In genomic region chr5:108727639-108728565, GRCh38 we compare ENCODE assay signal across 8 cellular contexts. TPM values are rescaled to one million over a fixed set of nuclear protein-coding genes. Genes with fewer than 3 reads are reported as not detected.
DNase-seq lines count a peak whose midpoint lies in the region; ATAC-seq and TF ChIP-seq lines count a peak whose summit lies in the region.

No MANE protein-coding gene starts in this region.

- intact Hi-C loops in activated T-helper 1 cell treated with anti-CD3 and anti-CD28 coated beads, Interleukin-12 subunit alpha, Interleukin-12 subunit beta, Interleukin-2, Interleukin-4 antibody, amounts not matched to agents 30 ng/mL and 10 ng/mL and 1 ng/mL, durations not matched to agents 14 hours and 24 hours and 36 hours (cut with micrococcal nuclease), result loop anchor here (1.0 kb wide), 2 partner anchors 20 to 682 kb away; no protein-coding TSS in a partner anchor
- intact Hi-C loops in esophagus muscularis mucosa (cut with DNase I), result loop anchor here (2.0 to 5.0 kb wide), 2 partner anchors 21 to 46 kb away; no protein-coding TSS in a partner anchor

- TF ChIP-seq EP300 in esophagus muscularis mucosa (IDR thresholded peaks at IDR 0.05), result no peak

- H3K4me3 ChIP-seq in HUES6 (ENCODE audit: low read depth, low read length), result peak overlapping the region; percentile 91
- H3K4me3 ChIP-seq in esophagus muscularis mucosa, result peak overlapping the region; percentile 69 to 89 (median 82)
- H3K4me3 ChIP-seq in muscle layer of colon (ENCODE audit: low read depth in 1 of 2, low read length in 2 of 2), result peak overlapping the region; percentile 48 to 86
- H3K4me3 ChIP-seq in stomach smooth muscle (ENCODE audit: low read length in 2 of 2), result peak overlapping the region; percentile 86 to 90

- H3K36me3 Mint-ChIP-seq in activated T-helper 1 cell treated with anti-CD3 and anti-CD28 coated beads, Interleukin-12 subunit alpha, Interleukin-12 subunit beta, Interleukin-2, Interleukin-4 antibody, amounts not matched to agents 30 ng/mL and 10 ng/mL and 1 ng/mL, durations not matched to agents 14 hours and 24 hours and 36 hours (ENCODE audit: low read depth), result no peaks in the 10 kb centered on the region

- H3K4me1 ChIP-seq in HUES6 (ENCODE audit: control insufficient read depth, insufficient read depth, low read length) (peaks cover 21% of the 10 kb centered on the region), esophagus muscularis mucosa (peaks cover 12 to 22% (median 19%) of the 10 kb centered on the region in 4 donors), muscle layer of colon (ENCODE audit: insufficient read depth, low read length) (peaks cover 7% of the 10 kb centered on the region), stomach smooth muscle (ENCODE audit: control insufficient read depth, insufficient read depth, low read length) (peaks cover 5% of the 10 kb centered on the region)

- peak; percentile 85 for DNase-seq in DMS53 treated with DMSO at 0.1 percent for 48 hours (lab: John Stamatoyannopoulos, UW; ENCODE audit: unreplicated experiment)
- DNase-seq in OCI-M2 (lab: John Stamatoyannopoulos, UW; ENCODE audit: unreplicated experiment), result peak; percentile 53
- DNase-seq in activated T-helper 1 cell treated with anti-CD3 and anti-CD28 coated beads, Interleukin-12 subunit alpha, Interleukin-12 subunit beta, Interleukin-2, Interleukin-4 antibody, amounts not matched to agents 30 ng/mL and 10 ng/mL and 1 ng/mL, durations not matched to agents 14 hours and 24 hours and 36 hours (ENCODE audit: low spot score), result no peak
- DNase-seq in esophagus muscularis mucosa (ENCODE audit: extremely low spot score), result peak; percentile 94

- peak in 2 of 3 experiments; percentile 2 to 10 for TF ChIP-seq CTCF in esophagus muscularis mucosa (IDR thresholded peaks at IDR 0.05)

- H3K9ac ChIP-seq in HUES6 (ENCODE audit: low read length) (peak overlapping the region; percentile 91), muscle layer of colon (ENCODE audit: low read length) (peak overlapping the region; percentile 86), stomach smooth muscle (ENCODE audit: low read length in 2 of 2) (peak overlapping the region; percentile 87 to 93)

- H3K9me3 ChIP-seq in HUES6 (ENCODE audit: control insufficient read depth, insufficient read depth, low read depth, low read length), result no peaks in the 10 kb centered on the region
- no peaks in the 10 kb centered on the region for H3K9me3 ChIP-seq in esophagus muscularis mucosa
- H3K9me3 ChIP-seq in muscle layer of colon (ENCODE audit: low read length), result no peaks in the 10 kb centered on the region
- no peaks in the 10 kb centered on the region for H3K9me3 ChIP-seq in stomach smooth muscle (ENCODE audit: control insufficient read depth in 2 of 2, low read length in 2 of 2)

- peaks cover 67% of the 10 kb centered on the region for H3K27me3 Mint-ChIP-seq in activated T-helper 1 cell treated with anti-CD3 and anti-CD28 coated beads, Interleukin-12 subunit alpha, Interleukin-12 subunit beta, Interleukin-2, Interleukin-4 antibody, amounts not matched to agents 30 ng/mL and 10 ng/mL and 1 ng/mL, durations not matched to agents 14 hours and 24 hours and 36 hours (ENCODE audit: insufficient read depth)

- H3K4me1 Mint-ChIP-seq in activated T-helper 1 cell treated with anti-CD3 and anti-CD28 coated beads, Interleukin-12 subunit alpha, Interleukin-12 subunit beta, Interleukin-2, Interleukin-4 antibody, amounts not matched to agents 30 ng/mL and 10 ng/mL and 1 ng/mL, durations not matched to agents 14 hours and 24 hours and 36 hours (ENCODE audit: low read depth), result peaks cover 15% of the 10 kb centered on the region

- H3K27me3 ChIP-seq in HUES6 (ENCODE audit: control insufficient read depth, insufficient read depth, low read length), result no peaks in the 10 kb centered on the region
- no peaks in the 10 kb centered on the region for H3K27me3 ChIP-seq in esophagus muscularis mucosa
- no peaks in the 10 kb centered on the region for H3K27me3 ChIP-seq in muscle layer of colon (ENCODE audit: control insufficient read depth in 1 of 2, insufficient read depth in 2 of 2, low read length in 2 of 2)
- H3K27me3 ChIP-seq in stomach smooth muscle (ENCODE audit: control insufficient read depth in 1 of 2, insufficient read depth in 2 of 2, low read length in 2 of 2), result no peaks in the 10 kb centered on the region

- H3K36me3 ChIP-seq in HUES6 (ENCODE audit: control insufficient read depth, insufficient read depth, low read length) (no peaks in the 10 kb centered on the region), esophagus muscularis mucosa (no peaks in the 10 kb centered on the region), muscle layer of colon (ENCODE audit: insufficient read depth, low read length) (no peaks in the 10 kb centered on the region), stomach smooth muscle (ENCODE audit: control insufficient read depth in 2 of 2, insufficient read depth in 2 of 2, low read length in 2 of 2) (no peaks in the 10 kb centered on the region)

- 1% methylated on average over 34 of the region's 61 CpGs for WGBS in esophagus muscularis mucosa

- peak; percentile 77 for ATAC-seq in GM21528 (IDR thresholded peaks at IDR 0.05; ENCODE audit: low FRiP score, unreplicated experiment)

- no peaks in the 10 kb centered on the region for H3K9me3 Mint-ChIP-seq in activated T-helper 1 cell treated with anti-CD3 and anti-CD28 coated beads, Interleukin-12 subunit alpha, Interleukin-12 subunit beta, Interleukin-2, Interleukin-4 antibody, amounts not matched to agents 30 ng/mL and 10 ng/mL and 1 ng/mL, durations not matched to agents 14 hours and 24 hours and 36 hours

- TF ChIP-seq POLR2A in esophagus muscularis mucosa (IDR thresholded peaks at IDR 0.05; ENCODE audit: low read depth), result no peak

- H3K27ac Mint-ChIP-seq in activated T-helper 1 cell treated with anti-CD3 and anti-CD28 coated beads, Interleukin-12 subunit alpha, Interleukin-12 subunit beta, Interleukin-2, Interleukin-4 antibody, amounts not matched to agents 30 ng/mL and 10 ng/mL and 1 ng/mL, durations not matched to agents 14 hours and 24 hours and 36 hours, result peak overlapping the region; percentile 6

- H3K4me3 Mint-ChIP-seq in activated T-helper 1 cell treated with anti-CD3 and anti-CD28 coated beads, Interleukin-12 subunit alpha, Interleukin-12 subunit beta, Interleukin-2, Interleukin-4 antibody, amounts not matched to agents 30 ng/mL and 10 ng/mL and 1 ng/mL, durations not matched to agents 14 hours and 24 hours and 36 hours, result peak overlapping the region; percentile 72

- H3K27ac ChIP-seq in HUES6 (ENCODE audit: low read depth, low read length) (peak overlapping the region; percentile 79), esophagus muscularis mucosa (replicated peaks in 1 of 4) (peak overlapping the region; percentile 87 to 96 (median 90)), muscle layer of colon (ENCODE audit: low read depth, low read length) (peak overlapping the region; percentile 83), stomach smooth muscle (ENCODE audit: low read length) (peak overlapping the region; percentile 78)

RNA-seq across cellular contexts. Expression of gene FER, which starts 19.8 kb away (rescaled TPM):
- total RNA-seq in activated T-helper 1 cell treated with anti-CD3 and anti-CD28 coated beads, Interleukin-12 subunit alpha, Interleukin-12 subunit beta, Interleukin-2, Interleukin-4 antibody, amounts not matched to agents 30 ng/mL and 10 ng/mL and 1 ng/mL, durations not matched to agents 14 hours and 24 hours and 36 hours, result 2.6 and 4.4 TPM in 2 replicates
- 10 to 100 TPM; 17.6 to 32.8 (median 25.4) TPM for total RNA-seq in esophagus muscularis mucosa
